Comparison of ENCODE assay signal across 19 cellular contexts in genomic region chr2:12352891-12353290, GRCh38.
DNase-seq lines count a peak whose midpoint lies in the region; ATAC-seq lines count a peak whose summit lies in the region.
"Had no signal": no experiment of that assay in that cellular context is flagged by ENCODE, and none has a peak within 500 bp of the region (broad histone marks: within the 10 kb centered on the region; RNA-seq: fewer than 3 reads in every experiment).

No MANE protein-coding gene starts in this region.

- DNase-seq in DMS53 treated with DMSO at 0.1 percent for 48 hours (lab: John Stamatoyannopoulos, UW; ENCODE audit: unreplicated experiment) (peak; percentile 78), NCI-H1417 treated with DMSO at 0.1 percent for 48 hours (lab: John Stamatoyannopoulos, UW) (peak; percentile 58), NCI-H748 (lab: John Stamatoyannopoulos, UW; ENCODE audit: unreplicated experiment) (peak; percentile 97), left kidney (ENCODE audit: low read depth, low spot score) (peak; percentile 29), posterior cingulate gyrus (no peak), GM03348 (ENCODE audit: low spot score) (no peak)
- DNase-seq: activated CD4-positive, alpha-beta T cell treated with anti-CD3 and anti-CD28 coated beads, Interleukin-2, amount 50 U/mL, for 48 hours; activated naive CD4-positive, alpha-beta T cell treated with anti-CD3 and anti-CD28 coated beads, Interleukin-2, amount 50 U/mL, for 16 hours; activated T-cell treated with anti-CD3 and anti-CD28 coated beads, Interleukin-2, amount 50 U/mL, for 1 hour; CD8-positive, alpha-beta memory T cell; heart right ventricle; naive thymus-derived CD8-positive, alpha-beta T cell; NCI-H1048; stimulated activated CD4-positive, alpha-beta T cell treated with anti-CD3 and anti-CD28 coated beads, Interleukin-4, amount 100 ng/mL, for 4 hours; substantia nigra; T-cell; WERI-Rb-1 had no signal

- intact Hi-C loops in posterior cingulate gyrus (cut with DNase I), result no loop called here

- ATAC-seq in HG03565 (IDR thresholded peaks at IDR 0.05; ENCODE audit: unreplicated experiment) (no peak), HG02642 (IDR thresholded peaks at IDR 0.05; ENCODE audit: poor library complexity, unreplicated experiment) (no peak)
- ATAC-seq: heart right ventricle; naive thymus-derived CD8-positive, alpha-beta T cell; T-cell had no signal

Comparison
In these comparisons a context has a peak if more than half of its experiments do, and no peak if none do; other contexts are left out.
1. DNase-seq: peak in DMS53 treated with DMSO at 0.1 percent for 48 hours (single experiment), NCI-H1417 treated with DMSO at 0.1 percent for 48 hours (single experiment), NCI-H748 (single experiment) and left kidney (single experiment); none in posterior cingulate gyrus (0 of 10) and GM03348 (single experiment).